10 cellular contexts compared by ENCODE assay signal in the genomic region with DNA sequence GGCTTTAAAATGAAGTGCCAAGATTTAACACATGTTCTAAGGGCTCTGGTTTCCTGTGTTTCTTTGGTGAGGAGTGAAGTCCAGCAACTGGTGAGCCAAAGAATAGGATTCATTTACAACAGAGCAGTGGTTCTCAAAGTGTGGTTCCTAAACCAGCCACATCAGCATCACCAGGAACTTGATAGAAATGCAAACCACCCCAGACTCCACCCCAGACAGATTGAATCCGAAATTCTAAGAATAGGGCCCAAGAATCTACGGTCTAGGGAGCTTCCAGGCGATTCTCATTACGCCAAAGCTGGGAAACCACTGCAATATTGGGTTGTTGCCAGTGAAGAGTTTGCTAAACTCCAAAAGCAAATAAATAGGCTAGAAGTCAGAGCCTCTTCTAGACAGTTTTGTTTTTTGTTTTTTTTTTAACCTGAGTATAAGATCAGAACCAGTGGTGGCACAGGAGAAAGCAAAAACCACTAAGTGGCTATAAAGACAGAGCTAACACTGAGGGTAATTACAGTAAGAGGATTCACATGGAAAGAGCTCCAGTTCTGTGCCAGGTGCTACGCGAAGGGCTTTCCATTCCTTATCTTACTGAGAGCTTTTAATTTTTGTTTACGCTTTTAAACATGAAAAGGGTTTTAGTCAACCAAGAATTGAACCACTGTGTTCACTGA. TPM values are rescaled to one million over a fixed set of nuclear protein-coding genes. Genes with fewer than 3 reads are reported as not detected.
DNase-seq lines count a peak whose midpoint lies in the region; ATAC-seq, FAIRE-seq and TF ChIP-seq lines count a peak whose summit lies in the region.
"Had no signal": no experiment of that assay in that cellular context is flagged by ENCODE, and none has a peak within 500 bp of the region (broad histone marks: within the 10 kb centered on the region; RNA-seq: fewer than 3 reads in every experiment).

No MANE protein-coding gene starts in this region.

- peak; percentile 92 for DNase-seq in NCI-H510A treated with DMSO at 0.1 percent for 48 hours (lab: John Stamatoyannopoulos, UW)
- DNase-seq in fibroblast of lung (ENCODE audit: low read depth in 2 of 2), result peak; percentile 68 to 92
- peak in 1 of 6 donors; percentile 27 for DNase-seq in pancreas
- no peak for DNase-seq in neuronal stem cell (ENCODE audit: low spot score)
- no peak for DNase-seq in GM10248 (ENCODE audit: extremely low spot score)
- DNase-seq in NCI-H2171 treated with DMSO at 0.1 percent for 48 hours (lab: John Stamatoyannopoulos, UW), result no peak
- DNase-seq: CD8-positive, alpha-beta T cell had no signal

- 14 to 19% methylated on average over 7 of the region's 7 CpGs for WGBS in pancreas, 2 donors
- no CpG with 5 or more reads among the region's 7 CpGs for WGBS in neuronal stem cell (ENCODE audit: extremely low coverage in 2 of 2, insufficient read length in 2 of 2, insufficient replicate concordance in 1 of 2), 2 donors

- no peak overlapping the region for H2BK15ac ChIP-seq in neuronal stem cell (ENCODE audit: low read length)

- H3K36me3 ChIP-seq in fibroblast of lung (ENCODE audit: control insufficient read depth, insufficient read depth, low read length) (no peaks in the 10 kb centered on the region), pancreas (no peaks in the 10 kb centered on the region), neuronal stem cell (replicated peaks in 1 of 2; ENCODE audit: control insufficient read depth in 2 of 2, insufficient read depth in 2 of 2, low read length in 2 of 2) (no peaks in the 10 kb centered on the region)

- H3K4ac ChIP-seq in neuronal stem cell (ENCODE audit: low read length), result no peak overlapping the region

- peak; percentile 24 to 69 (median 56) for ATAC-seq in pancreas
- ATAC-seq in GM19395 (IDR thresholded peaks at IDR 0.05; ENCODE audit: unreplicated experiment), result no peak
- ATAC-seq: CD8-positive, alpha-beta T cell had no signal

- H2BK120ac ChIP-seq in neuronal stem cell (ENCODE audit: low read depth, low read length), result no peak overlapping the region

- no peak overlapping the region for H3K14ac ChIP-seq in neuronal stem cell (ENCODE audit: low read length)

- H3K79me2 ChIP-seq in fibroblast of lung (ENCODE audit: control insufficient read depth, insufficient read depth, low read length), result no peaks in the 10 kb centered on the region

- H3K4me1 ChIP-seq in fibroblast of lung (ENCODE audit: control insufficient read depth, extremely low read depth, insufficient read depth, low read length) (peaks cover 20% of the 10 kb centered on the region), pancreas (peaks cover 0 to 3% (median 0%) of the 10 kb centered on the region in 3 donors), neuronal stem cell (ENCODE audit: control insufficient read depth in 2 of 2, insufficient read depth in 1 of 2, low read depth in 1 of 2, low read length in 2 of 2) (peaks cover 0 to 3% of the 10 kb centered on the region in 2 donors)

- H3K9ac ChIP-seq in fibroblast of lung (ENCODE audit: insufficient read depth, low read length), result no peak overlapping the region
- no peak overlapping the region for H3K9ac ChIP-seq in neuronal stem cell (ENCODE audit: low read depth, low read length, poor library complexity)

- no peak overlapping the region for H3K18ac ChIP-seq in neuronal stem cell (ENCODE audit: low read length)

- no peak for FAIRE-seq in pancreas (lab: Jason Lieb, UNC)

- no peak overlapping the region for H2AK5ac ChIP-seq in neuronal stem cell (ENCODE audit: low read depth, low read length)

- no peak overlapping the region for H4K91ac ChIP-seq in neuronal stem cell (ENCODE audit: low read depth, low read length, poor library complexity)

- H2BK5ac ChIP-seq in neuronal stem cell (ENCODE audit: low read length), result no peak overlapping the region

- TF ChIP-seq CTCF in C4-2B (conservative IDR thresholded peaks at IDR 0.05) (no peak), fibroblast of lung (conservative IDR thresholded peaks at IDR 0.05 in 1 of 2, IDR thresholded peaks at IDR 0.05 in 1 of 2; ENCODE audit: low read depth in 1 of 2, low read length in 2 of 2) (no peak), pancreas (IDR thresholded peaks at IDR 0.05) (no peak), GM10248 (IDR thresholded peaks at IDR 0.05; ENCODE audit: control extremely low read depth, extremely low read depth, low read depth, missing control alignments) (no peak)

- H4K8ac ChIP-seq in neuronal stem cell (ENCODE audit: low read depth, low read length), result no peak overlapping the region

- H2AFZ ChIP-seq in fibroblast of lung (ENCODE audit: low read length) (no peak overlapping the region), neuronal stem cell (ENCODE audit: low read length) (no peak overlapping the region)

- H3K27ac ChIP-seq in C4-2B (peak overlapping the region; percentile 52; the same call in 1 of the 2 replicates), fibroblast of lung (ENCODE audit: insufficient read depth, low read length) (peak overlapping the region; percentile 80), pancreas (peak overlapping the region in 2 of 4 donors; percentile 35 to 63), neuronal stem cell (replicated peaks; ENCODE audit: low read length) (no peak overlapping the region)

- H2BK12ac ChIP-seq in neuronal stem cell (ENCODE audit: low read length), result no peak overlapping the region

- peak overlapping the region in 1 of 4 experiments; percentile 10 for H3K4me3 ChIP-seq in fibroblast of lung (replicated peaks in 1 of 4; ENCODE audit: control extremely low read depth in 1 of 4, insufficient read depth in 1 of 4, low read depth in 3 of 4, low read length in 4 of 4)
- H3K4me3 ChIP-seq in pancreas, result no peak overlapping the region
- H3K4me3 ChIP-seq in neuronal stem cell (ENCODE audit: low read length in 2 of 2), result no peak overlapping the region

- no peaks in the 10 kb centered on the region for H3K79me1 ChIP-seq in neuronal stem cell (ENCODE audit: low read depth, low read length)

- intact Hi-C loops in pancreas (cut with DNase I), result no loop called here

- POLR2A ChIA-PET in GM10248 (lab: Yijun Ruan, JAX), result no interaction called here

- H3K27me3 ChIP-seq in fibroblast of lung (ENCODE audit: control insufficient read depth, insufficient read depth, low read length) (no peaks in the 10 kb centered on the region), pancreas (no peaks in the 10 kb centered on the region), neuronal stem cell (ENCODE audit: control insufficient read depth in 3 of 3, insufficient read depth in 3 of 3, low read depth in 1 of 3, low read length in 3 of 3) (no peaks in the 10 kb centered on the region)

- no peak overlapping the region for H3K23ac ChIP-seq in neuronal stem cell (ENCODE audit: low read depth, low read length, poor library complexity)

- CTCF ChIA-PET in GM10248 (lab: Yijun Ruan, JAX), result no interaction called here

- H4K20me1 ChIP-seq in fibroblast of lung (ENCODE audit: control insufficient read depth, extremely low read depth, insufficient read depth, low read length), result no peaks in the 10 kb centered on the region

- H3K9me3 ChIP-seq in fibroblast of lung (ENCODE audit: control insufficient read depth, insufficient read depth, low read depth, low read length), result no peaks in the 10 kb centered on the region
- H3K9me3 ChIP-seq in pancreas, result no peaks in the 10 kb centered on the region
- H3K9me3 ChIP-seq in neuronal stem cell (replicated peaks in 1 of 2; ENCODE audit: control insufficient read depth in 2 of 2, insufficient read depth in 1 of 2, low read depth in 1 of 2, low read length in 2 of 2), result no peaks in the 10 kb centered on the region

- H3K4me2 ChIP-seq in fibroblast of lung (ENCODE audit: extremely low read depth, insufficient read depth, low read length) (peak overlapping the region; percentile 45), neuronal stem cell (ENCODE audit: insufficient read depth, low read length, poor library complexity, severe bottlenecking) (no peak overlapping the region)

RNA-seq across cellular contexts. Expression of gene FMO2, which starts 42.5 kb away (rescaled TPM):
- total RNA-seq in fibroblast of lung, result 104 and 125 TPM in 2 replicates
- 7.1 and 136 TPM in 2 replicates for polyA plus RNA-seq in fibroblast of lung
- 3.7 and 71.2 TPM in 2 replicates for polyA plus RNA-seq in fibroblast of lung (2012)
- polyA minus RNA-seq in fibroblast of lung (ENCODE audit: low replicate concordance), result 2.0 and 120 TPM in 2 replicates
- 1 to 10 TPM; 2.3 to 9.6 (median 5.0) TPM for total RNA-seq in pancreas
- polyA plus RNA-seq in pancreas, result 1 to 10 TPM; 5.7 to 7.6 TPM
- polyA plus RNA-seq in neuronal stem cell (2013, experiment 1 of 2), result 0.04 TPM
- 0.01 TPM for polyA plus RNA-seq in neuronal stem cell (2013, experiment 2 of 2)
- total RNA-seq: CD8-positive, alpha-beta T cell; epithelial cell of proximal tubule had no signal

RNA-seq across cellular contexts. Expression of gene FMO3, which starts 51.9 kb away (rescaled TPM):
- 19.3 and 76.3 TPM in 2 replicates for total RNA-seq in fibroblast of lung
- 23.3 and 148 TPM in 2 replicates for polyA plus RNA-seq in fibroblast of lung
- polyA plus RNA-seq in fibroblast of lung (2012), result 13.5 and 89.2 TPM in 2 replicates
- polyA minus RNA-seq in fibroblast of lung (ENCODE audit: low replicate concordance), result 5.7 and 14.8 TPM in 2 replicates
- total RNA-seq in pancreas, result 1 to 10 TPM in 3 of 6 donors, under 1 TPM in 3; 0.28 to 1.8 (median 1.0) TPM
- polyA plus RNA-seq in pancreas, result 1 to 10 TPM; 2.3 to 4.7 TPM
- polyA plus RNA-seq in neuronal stem cell (2013, experiment 1 of 2), result not detected
- not detected for polyA plus RNA-seq in neuronal stem cell (2013, experiment 2 of 2)
- total RNA-seq: CD8-positive, alpha-beta T cell; epithelial cell of proximal tubule had no signal

Comparison
In these comparisons a context has a peak if more than half of its experiments do, and no peak if none do; other contexts are left out.
1. DNase-seq: peak in NCI-H510A treated with DMSO at 0.1 percent for 48 hours (single experiment) and fibroblast of lung (2 of 2); none in neuronal stem cell (single experiment), GM10248 (single experiment) and NCI-H2171 treated with DMSO at 0.1 percent for 48 hours (single experiment).